ENCODE assay signal across 1 cellular context in genomic region chr5:169637085-169637855, GRCh38.
A peak's percentile ranks its signal among the peaks of the same experiment; 100 is the strongest.
TF ChIP-seq lines count a peak whose summit lies in the region.

TSS of gene DOCK2 (plus strand) at chr5:169637275. CDS start at chr5:169637327, 52 bp downstream.

TF ChIP-seq in K562, 482 proteins besides CTCF, POLR2A, EP300 and RAD21 (continued from another document and continues in another):
- TF ChIP-seq, protein P1, sequence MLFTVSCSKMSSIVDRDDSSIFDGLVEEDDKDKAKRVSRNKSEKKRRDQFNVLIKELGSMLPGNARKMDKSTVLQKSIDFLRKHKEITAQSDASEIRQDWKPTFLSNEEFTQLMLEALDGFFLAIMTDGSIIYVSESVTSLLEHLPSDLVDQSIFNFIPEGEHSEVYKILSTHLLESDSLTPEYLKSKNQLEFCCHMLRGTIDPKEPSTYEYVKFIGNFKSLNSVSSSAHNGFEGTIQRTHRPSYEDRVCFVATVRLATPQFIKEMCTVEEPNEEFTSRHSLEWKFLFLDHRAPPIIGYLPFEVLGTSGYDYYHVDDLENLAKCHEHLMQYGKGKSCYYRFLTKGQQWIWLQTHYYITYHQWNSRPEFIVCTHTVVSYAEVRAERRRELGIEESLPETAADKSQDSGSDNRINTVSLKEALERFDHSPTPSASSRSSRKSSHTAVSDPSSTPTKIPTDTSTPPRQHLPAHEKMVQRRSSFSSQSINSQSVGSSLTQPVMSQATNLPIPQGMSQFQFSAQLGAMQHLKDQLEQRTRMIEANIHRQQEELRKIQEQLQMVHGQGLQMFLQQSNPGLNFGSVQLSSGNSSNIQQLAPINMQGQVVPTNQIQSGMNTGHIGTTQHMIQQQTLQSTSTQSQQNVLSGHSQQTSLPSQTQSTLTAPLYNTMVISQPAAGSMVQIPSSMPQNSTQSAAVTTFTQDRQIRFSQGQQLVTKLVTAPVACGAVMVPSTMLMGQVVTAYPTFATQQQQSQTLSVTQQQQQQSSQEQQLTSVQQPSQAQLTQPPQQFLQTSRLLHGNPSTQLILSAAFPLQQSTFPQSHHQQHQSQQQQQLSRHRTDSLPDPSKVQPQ (CRISPR knock-in tag; IDR thresholded peaks at IDR 0.05; ENCODE audit: borderline replicate concordance): no peak
- TF ChIP-seq, protein P2, sequence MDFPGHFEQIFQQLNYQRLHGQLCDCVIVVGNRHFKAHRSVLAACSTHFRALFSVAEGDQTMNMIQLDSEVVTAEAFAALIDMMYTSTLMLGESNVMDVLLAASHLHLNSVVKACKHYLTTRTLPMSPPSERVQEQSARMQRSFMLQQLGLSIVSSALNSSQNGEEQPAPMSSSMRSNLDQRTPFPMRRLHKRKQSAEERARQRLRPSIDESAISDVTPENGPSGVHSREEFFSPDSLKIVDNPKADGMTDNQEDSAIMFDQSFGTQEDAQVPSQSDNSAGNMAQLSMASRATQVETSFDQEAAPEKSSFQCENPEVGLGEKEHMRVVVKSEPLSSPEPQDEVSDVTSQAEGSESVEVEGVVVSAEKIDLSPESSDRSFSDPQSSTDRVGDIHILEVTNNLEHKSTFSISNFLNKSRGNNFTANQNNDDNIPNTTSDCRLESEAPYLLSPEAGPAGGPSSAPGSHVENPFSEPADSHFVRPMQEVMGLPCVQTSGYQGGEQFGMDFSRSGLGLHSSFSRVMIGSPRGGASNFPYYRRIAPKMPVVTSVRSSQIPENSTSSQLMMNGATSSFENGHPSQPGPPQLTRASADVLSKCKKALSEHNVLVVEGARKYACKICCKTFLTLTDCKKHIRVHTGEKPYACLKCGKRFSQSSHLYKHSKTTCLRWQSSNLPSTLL (IDR thresholded peaks at IDR 0.05): no peak
- TF ChIP-seq PTRF (tag; IDR thresholded peaks at IDR 0.05) (no peak), ERF (CRISPR knock-in tag; IDR thresholded peaks at IDR 0.05) (peak; percentile 84), ARID2 (IDR thresholded peaks at IDR 0.05) (no peak), ZNF764 (CRISPR knock-in tag; IDR thresholded peaks at IDR 0.05; ENCODE audit: low read depth) (no peak), RBM25 (IDR thresholded peaks at IDR 0.05; ENCODE audit: low read depth, low read length, severe bottlenecking) (no peak), ZBTB33 (CRISPR knock-in tag; IDR thresholded peaks at IDR 0.05) (0 out of 2 replicates have a peak, but pooled peaks have one; percentile 27), ZNF263 (CRISPR knock-in tag; IDR thresholded peaks at IDR 0.05; ENCODE audit: borderline replicate concordance) (peak; percentile 85), CTBP1 (IDR thresholded peaks at IDR 0.05; ENCODE audit: borderline replicate concordance) (peak; percentile 72), MBD2 (IDR thresholded peaks at IDR 0.05; ENCODE audit: borderline replicate concordance, low read depth) (no peak; the same call in 1 of the 2 replicates), L3MBTL2 (IDR thresholded peaks at IDR 0.05) (peak; percentile 89), TCFL5 (CRISPR knock-in tag; conservative IDR thresholded peaks at IDR 0.05) (no peak), ZNF384 (IDR thresholded peaks at IDR 0.05; ENCODE audit: low read depth, low read length) (no peak), ZNF551 (CRISPR knock-in tag; IDR thresholded peaks at IDR 0.05) (no peak), SRSF7 (optimal IDR thresholded peaks at IDR 0.05; ENCODE audit: low read depth, low read length) (no peak)
- TF ChIP-seq, protein P3, sequence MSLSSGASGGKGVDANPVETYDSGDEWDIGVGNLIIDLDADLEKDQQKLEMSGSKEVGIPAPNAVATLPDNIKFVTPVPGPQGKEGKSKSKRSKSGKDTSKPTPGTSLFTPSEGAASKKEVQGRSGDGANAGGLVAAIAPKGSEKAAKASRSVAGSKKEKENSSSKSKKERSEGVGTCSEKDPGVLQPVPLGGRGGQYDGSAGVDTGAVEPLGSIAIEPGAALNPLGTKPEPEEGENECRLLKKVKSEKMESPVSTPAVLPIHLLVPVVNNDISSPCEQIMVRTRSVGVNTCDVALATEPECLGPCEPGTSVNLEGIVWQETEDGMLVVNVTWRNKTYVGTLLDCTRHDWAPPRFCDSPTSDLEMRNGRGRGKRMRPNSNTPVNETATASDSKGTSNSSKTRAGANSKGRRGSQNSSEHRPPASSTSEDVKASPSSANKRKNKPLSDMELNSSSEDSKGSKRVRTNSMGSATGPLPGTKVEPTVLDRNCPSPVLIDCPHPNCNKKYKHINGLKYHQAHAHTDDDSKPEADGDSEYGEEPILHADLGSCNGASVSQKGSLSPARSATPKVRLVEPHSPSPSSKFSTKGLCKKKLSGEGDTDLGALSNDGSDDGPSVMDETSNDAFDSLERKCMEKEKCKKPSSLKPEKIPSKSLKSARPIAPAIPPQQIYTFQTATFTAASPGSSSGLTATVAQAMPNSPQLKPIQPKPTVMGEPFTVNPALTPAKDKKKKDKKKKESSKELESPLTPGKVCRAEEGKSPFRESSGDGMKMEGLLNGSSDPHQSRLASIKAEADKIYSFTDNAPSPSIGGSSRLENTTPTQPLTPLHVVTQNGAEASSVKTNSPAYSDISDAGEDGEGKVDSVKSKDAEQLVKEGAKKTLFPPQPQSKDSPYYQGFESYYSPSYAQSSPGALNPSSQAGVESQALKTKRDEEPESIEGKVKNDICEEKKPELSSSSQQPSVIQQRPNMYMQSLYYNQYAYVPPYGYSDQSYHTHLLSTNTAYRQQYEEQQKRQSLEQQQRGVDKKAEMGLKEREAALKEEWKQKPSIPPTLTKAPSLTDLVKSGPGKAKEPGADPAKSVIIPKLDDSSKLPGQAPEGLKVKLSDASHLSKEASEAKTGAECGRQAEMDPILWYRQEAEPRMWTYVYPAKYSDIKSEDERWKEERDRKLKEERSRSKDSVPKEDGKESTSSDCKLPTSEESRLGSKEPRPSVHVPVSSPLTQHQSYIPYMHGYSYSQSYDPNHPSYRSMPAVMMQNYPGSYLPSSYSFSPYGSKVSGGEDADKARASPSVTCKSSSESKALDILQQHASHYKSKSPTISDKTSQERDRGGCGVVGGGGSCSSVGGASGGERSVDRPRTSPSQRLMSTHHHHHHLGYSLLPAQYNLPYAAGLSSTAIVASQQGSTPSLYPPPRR (CRISPR knock-in tag; IDR thresholded peaks at IDR 0.05; ENCODE audit: borderline replicate concordance): 0 out of 2 replicates have a peak, but pooled peaks have one; percentile 56
- TF ChIP-seq, protein P4, sequence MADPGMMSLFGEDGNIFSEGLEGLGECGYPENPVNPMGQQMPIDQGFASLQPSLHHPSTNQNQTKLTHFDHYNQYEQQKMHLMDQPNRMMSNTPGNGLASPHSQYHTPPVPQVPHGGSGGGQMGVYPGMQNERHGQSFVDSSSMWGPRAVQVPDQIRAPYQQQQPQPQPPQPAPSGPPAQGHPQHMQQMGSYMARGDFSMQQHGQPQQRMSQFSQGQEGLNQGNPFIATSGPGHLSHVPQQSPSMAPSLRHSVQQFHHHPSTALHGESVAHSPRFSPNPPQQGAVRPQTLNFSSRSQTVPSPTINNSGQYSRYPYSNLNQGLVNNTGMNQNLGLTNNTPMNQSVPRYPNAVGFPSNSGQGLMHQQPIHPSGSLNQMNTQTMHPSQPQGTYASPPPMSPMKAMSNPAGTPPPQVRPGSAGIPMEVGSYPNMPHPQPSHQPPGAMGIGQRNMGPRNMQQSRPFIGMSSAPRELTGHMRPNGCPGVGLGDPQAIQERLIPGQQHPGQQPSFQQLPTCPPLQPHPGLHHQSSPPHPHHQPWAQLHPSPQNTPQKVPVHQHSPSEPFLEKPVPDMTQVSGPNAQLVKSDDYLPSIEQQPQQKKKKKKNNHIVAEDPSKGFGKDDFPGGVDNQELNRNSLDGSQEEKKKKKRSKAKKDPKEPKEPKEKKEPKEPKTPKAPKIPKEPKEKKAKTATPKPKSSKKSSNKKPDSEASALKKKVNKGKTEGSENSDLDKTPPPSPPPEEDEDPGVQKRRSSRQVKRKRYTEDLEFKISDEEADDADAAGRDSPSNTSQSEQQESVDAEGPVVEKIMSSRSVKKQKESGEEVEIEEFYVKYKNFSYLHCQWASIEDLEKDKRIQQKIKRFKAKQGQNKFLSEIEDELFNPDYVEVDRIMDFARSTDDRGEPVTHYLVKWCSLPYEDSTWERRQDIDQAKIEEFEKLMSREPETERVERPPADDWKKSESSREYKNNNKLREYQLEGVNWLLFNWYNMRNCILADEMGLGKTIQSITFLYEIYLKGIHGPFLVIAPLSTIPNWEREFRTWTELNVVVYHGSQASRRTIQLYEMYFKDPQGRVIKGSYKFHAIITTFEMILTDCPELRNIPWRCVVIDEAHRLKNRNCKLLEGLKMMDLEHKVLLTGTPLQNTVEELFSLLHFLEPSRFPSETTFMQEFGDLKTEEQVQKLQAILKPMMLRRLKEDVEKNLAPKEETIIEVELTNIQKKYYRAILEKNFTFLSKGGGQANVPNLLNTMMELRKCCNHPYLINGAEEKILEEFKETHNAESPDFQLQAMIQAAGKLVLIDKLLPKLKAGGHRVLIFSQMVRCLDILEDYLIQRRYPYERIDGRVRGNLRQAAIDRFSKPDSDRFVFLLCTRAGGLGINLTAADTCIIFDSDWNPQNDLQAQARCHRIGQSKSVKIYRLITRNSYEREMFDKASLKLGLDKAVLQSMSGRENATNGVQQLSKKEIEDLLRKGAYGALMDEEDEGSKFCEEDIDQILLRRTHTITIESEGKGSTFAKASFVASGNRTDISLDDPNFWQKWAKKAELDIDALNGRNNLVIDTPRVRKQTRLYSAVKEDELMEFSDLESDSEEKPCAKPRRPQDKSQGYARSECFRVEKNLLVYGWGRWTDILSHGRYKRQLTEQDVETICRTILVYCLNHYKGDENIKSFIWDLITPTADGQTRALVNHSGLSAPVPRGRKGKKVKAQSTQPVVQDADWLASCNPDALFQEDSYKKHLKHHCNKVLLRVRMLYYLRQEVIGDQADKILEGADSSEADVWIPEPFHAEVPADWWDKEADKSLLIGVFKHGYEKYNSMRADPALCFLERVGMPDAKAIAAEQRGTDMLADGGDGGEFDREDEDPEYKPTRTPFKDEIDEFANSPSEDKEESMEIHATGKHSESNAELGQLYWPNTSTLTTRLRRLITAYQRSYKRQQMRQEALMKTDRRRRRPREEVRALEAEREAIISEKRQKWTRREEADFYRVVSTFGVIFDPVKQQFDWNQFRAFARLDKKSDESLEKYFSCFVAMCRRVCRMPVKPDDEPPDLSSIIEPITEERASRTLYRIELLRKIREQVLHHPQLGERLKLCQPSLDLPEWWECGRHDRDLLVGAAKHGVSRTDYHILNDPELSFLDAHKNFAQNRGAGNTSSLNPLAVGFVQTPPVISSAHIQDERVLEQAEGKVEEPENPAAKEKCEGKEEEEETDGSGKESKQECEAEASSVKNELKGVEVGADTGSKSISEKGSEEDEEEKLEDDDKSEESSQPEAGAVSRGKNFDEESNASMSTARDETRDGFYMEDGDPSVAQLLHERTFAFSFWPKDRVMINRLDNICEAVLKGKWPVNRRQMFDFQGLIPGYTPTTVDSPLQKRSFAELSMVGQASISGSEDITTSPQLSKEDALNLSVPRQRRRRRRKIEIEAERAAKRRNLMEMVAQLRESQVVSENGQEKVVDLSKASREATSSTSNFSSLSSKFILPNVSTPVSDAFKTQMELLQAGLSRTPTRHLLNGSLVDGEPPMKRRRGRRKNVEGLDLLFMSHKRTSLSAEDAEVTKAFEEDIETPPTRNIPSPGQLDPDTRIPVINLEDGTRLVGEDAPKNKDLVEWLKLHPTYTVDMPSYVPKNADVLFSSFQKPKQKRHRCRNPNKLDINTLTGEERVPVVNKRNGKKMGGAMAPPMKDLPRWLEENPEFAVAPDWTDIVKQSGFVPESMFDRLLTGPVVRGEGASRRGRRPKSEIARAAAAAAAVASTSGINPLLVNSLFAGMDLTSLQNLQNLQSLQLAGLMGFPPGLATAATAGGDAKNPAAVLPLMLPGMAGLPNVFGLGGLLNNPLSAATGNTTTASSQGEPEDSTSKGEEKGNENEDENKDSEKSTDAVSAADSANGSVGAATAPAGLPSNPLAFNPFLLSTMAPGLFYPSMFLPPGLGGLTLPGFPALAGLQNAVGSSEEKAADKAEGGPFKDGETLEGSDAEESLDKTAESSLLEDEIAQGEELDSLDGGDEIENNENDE (IDR thresholded peaks at IDR 0.05; ENCODE audit: low read depth, low read length): no peak
- TF ChIP-seq, protein P5, sequence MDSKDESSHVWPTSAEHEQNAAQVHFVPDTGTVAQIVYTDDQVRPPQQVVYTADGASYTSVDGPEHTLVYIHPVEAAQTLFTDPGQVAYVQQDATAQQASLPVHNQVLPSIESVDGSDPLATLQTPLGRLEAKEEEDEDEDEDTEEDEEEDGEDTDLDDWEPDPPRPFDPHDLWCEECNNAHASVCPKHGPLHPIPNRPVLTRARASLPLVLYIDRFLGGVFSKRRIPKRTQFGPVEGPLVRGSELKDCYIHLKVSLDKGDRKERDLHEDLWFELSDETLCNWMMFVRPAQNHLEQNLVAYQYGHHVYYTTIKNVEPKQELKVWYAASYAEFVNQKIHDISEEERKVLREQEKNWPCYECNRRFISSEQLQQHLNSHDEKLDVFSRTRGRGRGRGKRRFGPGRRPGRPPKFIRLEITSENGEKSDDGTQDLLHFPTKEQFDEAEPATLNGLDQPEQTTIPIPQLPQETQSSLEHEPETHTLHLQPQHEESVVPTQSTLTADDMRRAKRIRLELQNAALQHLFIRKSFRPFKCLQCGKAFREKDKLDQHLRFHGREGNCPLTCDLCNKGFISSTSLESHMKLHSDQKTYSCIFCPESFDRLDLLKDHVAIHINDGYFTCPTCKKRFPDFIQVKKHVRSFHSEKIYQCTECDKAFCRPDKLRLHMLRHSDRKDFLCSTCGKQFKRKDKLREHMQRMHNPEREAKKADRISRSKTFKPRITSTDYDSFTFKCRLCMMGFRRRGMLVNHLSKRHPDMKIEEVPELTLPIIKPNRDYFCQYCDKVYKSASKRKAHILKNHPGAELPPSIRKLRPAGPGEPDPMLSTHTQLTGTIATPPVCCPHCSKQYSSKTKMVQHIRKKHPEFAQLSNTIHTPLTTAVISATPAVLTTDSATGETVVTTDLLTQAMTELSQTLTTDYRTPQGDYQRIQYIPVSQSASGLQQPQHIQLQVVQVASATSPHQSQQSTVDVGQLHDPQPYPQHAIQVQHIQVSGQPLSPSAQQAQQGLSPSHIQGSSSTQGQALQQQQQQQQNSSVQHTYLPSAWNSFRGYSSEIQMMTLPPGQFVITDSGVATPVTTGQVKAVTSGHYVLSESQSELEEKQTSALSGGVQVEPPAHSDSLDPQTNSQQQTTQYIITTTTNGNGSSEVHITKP (IDR thresholded peaks at IDR 0.05; ENCODE audit: partially characterized antibody): no peak
